ENCODE assay signal across 1 cellular context in the genomic region with DNA sequence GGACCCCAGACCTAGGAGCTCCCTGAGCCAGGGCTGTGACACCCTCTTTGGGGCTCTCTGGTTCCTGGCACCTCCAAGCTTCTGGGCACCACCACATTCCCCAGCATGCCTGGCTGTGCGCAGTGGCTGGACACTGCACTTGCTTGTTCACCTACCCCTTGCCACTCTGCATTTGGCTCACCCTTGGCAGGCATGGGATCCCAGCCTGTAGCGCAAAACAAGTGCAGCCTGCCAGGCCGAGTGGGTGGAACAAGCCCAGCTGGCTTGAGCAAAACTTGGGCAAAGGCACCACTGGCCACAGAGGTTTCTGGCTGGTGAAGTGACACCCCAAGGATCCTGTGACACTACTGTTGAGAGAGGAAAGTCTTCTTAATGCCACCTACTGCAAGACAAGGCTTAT.
TF ChIP-seq lines count a peak whose summit lies in the region.

No MANE protein-coding gene starts in this region.

TF ChIP-seq in HepG2, 621 proteins besides CTCF, POLR2A, EP300 and RAD21:
- TF ChIP-seq, protein P1, sequence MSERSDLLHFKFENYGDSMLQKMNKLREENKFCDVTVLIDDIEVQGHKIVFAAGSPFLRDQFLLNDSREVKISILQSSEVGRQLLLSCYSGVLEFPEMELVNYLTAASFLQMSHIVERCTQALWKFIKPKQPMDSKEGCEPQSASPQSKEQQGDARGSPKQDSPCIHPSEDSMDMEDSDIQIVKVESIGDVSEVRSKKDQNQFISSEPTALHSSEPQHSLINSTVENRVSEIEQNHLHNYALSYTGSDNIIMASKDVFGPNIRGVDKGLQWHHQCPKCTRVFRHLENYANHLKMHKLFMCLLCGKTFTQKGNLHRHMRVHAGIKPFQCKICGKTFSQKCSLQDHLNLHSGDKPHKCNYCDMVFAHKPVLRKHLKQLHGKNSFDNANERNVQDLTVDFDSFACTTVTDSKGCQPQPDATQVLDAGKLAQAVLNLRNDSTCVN (CRISPR knock-in tag; IDR thresholded peaks at IDR 0.05; ENCODE audit: borderline replicate concordance), result no peak
- TF ChIP-seq, protein P2, sequence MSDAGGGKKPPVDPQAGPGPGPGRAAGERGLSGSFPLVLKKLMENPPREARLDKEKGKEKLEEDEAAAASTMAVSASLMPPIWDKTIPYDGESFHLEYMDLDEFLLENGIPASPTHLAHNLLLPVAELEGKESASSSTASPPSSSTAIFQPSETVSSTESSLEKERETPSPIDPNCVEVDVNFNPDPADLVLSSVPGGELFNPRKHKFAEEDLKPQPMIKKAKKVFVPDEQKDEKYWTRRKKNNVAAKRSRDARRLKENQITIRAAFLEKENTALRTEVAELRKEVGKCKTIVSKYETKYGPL (CRISPR knock-in tag; IDR thresholded peaks at IDR 0.05), result no peak
- TF ChIP-seq, protein P3, sequence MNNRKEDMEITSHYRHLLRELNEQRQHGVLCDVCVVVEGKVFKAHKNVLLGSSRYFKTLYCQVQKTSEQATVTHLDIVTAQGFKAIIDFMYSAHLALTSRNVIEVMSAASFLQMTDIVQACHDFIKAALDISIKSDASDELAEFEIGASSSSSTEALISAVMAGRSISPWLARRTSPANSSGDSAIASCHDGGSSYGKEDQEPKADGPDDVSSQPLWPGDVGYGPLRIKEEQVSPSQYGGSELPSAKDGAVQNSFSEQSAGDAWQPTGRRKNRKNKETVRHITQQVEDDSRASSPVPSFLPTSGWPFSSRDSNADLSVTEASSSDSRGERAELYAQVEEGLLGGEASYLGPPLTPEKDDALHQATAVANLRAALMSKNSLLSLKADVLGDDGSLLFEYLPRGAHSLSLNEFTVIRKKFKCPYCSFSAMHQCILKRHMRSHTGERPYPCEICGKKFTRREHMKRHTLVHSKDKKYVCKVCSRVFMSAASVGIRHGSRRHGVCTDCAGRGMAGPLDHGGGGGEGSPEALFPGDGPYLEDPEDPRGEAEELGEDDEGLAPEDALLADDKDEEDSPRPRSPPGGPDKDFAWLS (CRISPR knock-in tag; IDR thresholded peaks at IDR 0.05; ENCODE audit: borderline replicate concordance), result no peak
- TF ChIP-seq, protein P4, sequence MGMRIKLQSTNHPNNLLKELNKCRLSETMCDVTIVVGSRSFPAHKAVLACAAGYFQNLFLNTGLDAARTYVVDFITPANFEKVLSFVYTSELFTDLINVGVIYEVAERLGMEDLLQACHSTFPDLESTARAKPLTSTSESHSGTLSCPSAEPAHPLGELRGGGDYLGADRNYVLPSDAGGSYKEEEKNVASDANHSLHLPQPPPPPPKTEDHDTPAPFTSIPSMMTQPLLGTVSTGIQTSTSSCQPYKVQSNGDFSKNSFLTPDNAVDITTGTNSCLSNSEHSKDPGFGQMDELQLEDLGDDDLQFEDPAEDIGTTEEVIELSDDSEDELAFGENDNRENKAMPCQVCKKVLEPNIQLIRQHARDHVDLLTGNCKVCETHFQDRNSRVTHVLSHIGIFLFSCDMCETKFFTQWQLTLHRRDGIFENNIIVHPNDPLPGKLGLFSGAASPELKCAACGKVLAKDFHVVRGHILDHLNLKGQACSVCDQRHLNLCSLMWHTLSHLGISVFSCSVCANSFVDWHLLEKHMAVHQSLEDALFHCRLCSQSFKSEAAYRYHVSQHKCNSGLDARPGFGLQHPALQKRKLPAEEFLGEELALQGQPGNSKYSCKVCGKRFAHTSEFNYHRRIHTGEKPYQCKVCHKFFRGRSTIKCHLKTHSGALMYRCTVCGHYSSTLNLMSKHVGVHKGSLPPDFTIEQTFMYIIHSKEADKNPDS (CRISPR knock-in tag; IDR thresholded peaks at IDR 0.05), result no peak
- TF ChIP-seq, protein P5, sequence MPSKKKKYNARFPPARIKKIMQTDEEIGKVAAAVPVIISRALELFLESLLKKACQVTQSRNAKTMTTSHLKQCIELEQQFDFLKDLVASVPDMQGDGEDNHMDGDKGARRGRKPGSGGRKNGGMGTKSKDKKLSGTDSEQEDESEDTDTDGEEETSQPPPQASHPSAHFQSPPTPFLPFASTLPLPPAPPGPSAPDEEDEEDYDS (CRISPR knock-in tag; IDR thresholded peaks at IDR 0.05), result no peak
- no peak for TF ChIP-seq TMF1 (CRISPR knock-in tag; IDR thresholded peaks at IDR 0.05; ENCODE audit: low read depth)
- TF ChIP-seq, protein P6, sequence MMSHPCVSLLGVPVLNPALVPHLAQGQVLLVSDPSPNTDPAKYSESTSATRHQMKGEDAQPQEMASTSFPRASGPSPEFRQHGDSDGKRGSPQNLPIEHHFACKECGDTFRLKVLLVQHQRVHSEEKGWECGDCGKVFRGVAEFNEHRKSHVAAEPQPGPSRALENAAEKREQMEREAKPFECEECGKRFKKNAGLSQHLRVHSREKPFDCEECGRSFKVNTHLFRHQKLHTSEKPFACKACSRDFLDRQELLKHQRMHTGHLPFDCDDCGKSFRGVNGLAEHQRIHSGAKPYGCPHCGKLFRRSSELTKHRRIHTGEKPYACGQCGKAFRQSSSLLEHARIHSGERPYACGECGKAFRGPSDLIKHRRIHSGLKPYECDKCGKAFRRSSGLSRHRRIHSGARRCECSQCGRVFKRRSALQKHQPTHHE (CRISPR knock-in tag; IDR thresholded peaks at IDR 0.05; ENCODE audit: borderline replicate concordance), result no peak
